Comparison of ENCODE assay signal across 1 cellular context in genomic region chr20:34475979-34476736, GRCh38.
A peak's percentile ranks its signal among the peaks of the same experiment; 100 is the strongest.
TF ChIP-seq lines count a peak whose summit lies in the region.

No MANE protein-coding gene starts in this region.

TF ChIP-seq in IMR-90, 13 proteins besides CTCF, POLR2A, EP300 and RAD21:
- TF ChIP-seq MAZ (IDR thresholded peaks at IDR 0.05; ENCODE audit: borderline replicate concordance, low read depth, low read length) (0 out of 2 replicates have a peak, but pooled peaks have one; percentile 13), SMC3 (IDR thresholded peaks at IDR 0.05; ENCODE audit: low read depth, low read length) (peak; percentile 19; the same call in 1 of the 2 replicates), MAFK (IDR thresholded peaks at IDR 0.05; ENCODE audit: low read depth, low read length) (no peak), MXI1 (IDR thresholded peaks at IDR 0.05; ENCODE audit: borderline replicate concordance, low read depth, low read length) (no peak)
